8 cellular contexts compared by ENCODE assay signal in the genomic region with DNA sequence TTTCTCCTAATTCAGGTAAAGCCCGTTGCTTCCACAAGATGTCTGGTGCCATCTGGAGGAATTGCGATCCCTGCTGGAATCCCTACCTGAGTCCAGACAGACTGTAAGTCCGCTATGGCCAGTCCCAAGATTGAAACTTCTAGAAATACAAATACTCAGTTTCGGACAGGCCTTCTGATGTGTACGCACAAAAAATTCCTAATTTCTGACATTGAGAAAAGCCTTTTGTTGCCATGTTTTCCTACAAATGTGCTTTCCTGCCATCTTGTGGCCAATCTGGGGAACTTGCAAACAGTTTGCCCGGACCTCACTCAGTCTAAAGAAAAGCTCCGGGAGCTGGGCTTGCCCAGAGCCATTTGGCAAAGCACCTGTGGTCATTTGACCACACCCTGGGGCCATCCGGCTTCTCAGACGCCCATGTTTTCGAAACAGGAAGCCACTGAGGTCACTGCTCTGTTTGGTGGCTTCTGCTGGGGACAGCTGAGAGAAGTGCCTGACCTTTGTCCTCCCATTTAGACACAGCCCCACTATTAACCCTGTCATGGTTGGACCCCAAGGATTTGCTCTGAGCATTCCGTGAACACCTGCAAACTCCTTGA.
A peak's percentile ranks its signal among the peaks of the same experiment; 100 is the strongest.
DNase-seq lines count a peak whose midpoint lies in the region; ATAC-seq and TF ChIP-seq lines count a peak whose summit lies in the region.

No MANE protein-coding gene starts in this region.

- H3K9ac ChIP-seq in SK-N-SH, result no peak overlapping the region

- ATAC-seq in GM23338, result peak; percentile 87

- no peaks in the 10 kb centered on the region for H4K20me1 ChIP-seq in GM23338 (replicated peaks; ENCODE audit: insufficient read depth)
- H4K20me1 ChIP-seq in SK-N-SH (ENCODE audit: insufficient read depth), result no peaks in the 10 kb centered on the region

- H3K9me3 ChIP-seq in MG63, result no peaks in the 10 kb centered on the region
- no peaks in the 10 kb centered on the region for H3K9me3 ChIP-seq in SK-N-SH
- H3K9me3 ChIP-seq in adrenal gland (replicated peaks in 1 of 3), result no peaks in the 10 kb centered on the region

- CTCF ChIA-PET in SK-N-SH (lab: Yijun Ruan, JAX), result interaction anchor here (0.6 to 4.4 kb wide), 55 partner anchors 11 to 824 kb away, joined by 3 to 89 read pairs (median 3); a partner anchor contains a TSS

- 20% methylated on average over 9 of the region's 11 CpGs for WGBS in SK-N-SH (ENCODE audit: low lambda C conversion rate)
- WGBS in adrenal gland, 4 donors, result 16 to 21% (median 18%) methylated on average over 11 of the region's 11 CpGs

- no peak overlapping the region for H3K27ac ChIP-seq in GM23338 (ENCODE audit: low read depth)
- no peak overlapping the region for H3K27ac ChIP-seq in SK-N-SH (ENCODE audit: low read depth in 2 of 2, low read length in 1 of 2)
- no peak overlapping the region for H3K27ac ChIP-seq in adrenal gland

- no peak for TF ChIP-seq EP300 in SK-N-SH (IDR thresholded peaks at IDR 0.05; ENCODE audit: borderline replicate concordance in 1 of 2, low read depth in 1 of 2, low read length in 1 of 2)

- DNase-seq in EL (peak; percentile 73), GM23338 (ENCODE audit: low spot score) (peak; percentile 90), MG63 (peak; percentile 48), SK-N-SH (peak; percentile 77), adrenal gland (peak; percentile 56 to 86 (median 76)), cardiac septum (ENCODE audit: low spot score) (peak; percentile 80), pons (ENCODE audit: low spot score) (peak; percentile 72), KG1 (lab: John Stamatoyannopoulos, UW) (no peak)

- H3K4me3 ChIP-seq in GM23338 (no peak overlapping the region), MG63 (no peak overlapping the region), SK-N-SH (ENCODE audit: low read depth in 2 of 2, low read length in 1 of 2) (peak overlapping the region in 1 of 2 experiments; percentile 22; a peak in 1 of 4 replicates), adrenal gland (no peak overlapping the region)

- no peaks in the 10 kb centered on the region for H3K9me3 Mint-ChIP-seq in GM23338

- peaks cover 4% of the 10 kb centered on the region; the same call in 1 of the 2 replicates for H3K4me1 ChIP-seq in GM23338 (ENCODE audit: insufficient read depth)
- peaks cover 0 to 8% of the 10 kb centered on the region in 2 experiments; a peak in 1 of 4 replicates for H3K4me1 ChIP-seq in SK-N-SH (ENCODE audit: control insufficient read depth in 1 of 2, insufficient read depth in 2 of 2, low read depth in 1 of 2, low read length in 1 of 2)
- peaks cover 0 to 3% of the 10 kb centered on the region in 2 donors for H3K4me1 ChIP-seq in adrenal gland (replicated peaks in 1 of 2)

- no peak for TF ChIP-seq POLR2A in adrenal gland (IDR thresholded peaks at IDR 0.05)

- H3F3A ChIP-seq in GM23338 (replicated peaks; ENCODE audit: low read depth), result no peaks in the 10 kb centered on the region
- no peaks in the 10 kb centered on the region for H3F3A ChIP-seq in SK-N-SH (replicated peaks; ENCODE audit: insufficient read depth)

- peaks cover 24% of the 10 kb centered on the region for H3K4me1 Mint-ChIP-seq in GM23338

- no peak overlapping the region; the same call in 2 of the 3 replicates for H3K4me3 Mint-ChIP-seq in GM23338

- H3K36me3 ChIP-seq in GM23338 (ENCODE audit: insufficient read depth) (no peaks in the 10 kb centered on the region), MG63 (no peaks in the 10 kb centered on the region), SK-N-SH (replicated peaks in 1 of 2; ENCODE audit: control insufficient read depth in 1 of 2, insufficient read depth in 2 of 2, low read length in 1 of 2) (no peaks in the 10 kb centered on the region), adrenal gland (replicated peaks in 1 of 2) (no peaks in the 10 kb centered on the region)

- POLR2A ChIA-PET in SK-N-SH (lab: Yijun Ruan, JAX), result no interaction called here

- H3K9me2 ChIP-seq in GM23338 (ENCODE audit: insufficient read depth) (0 out of 2 replicates have a peak, but pooled peaks cover 3% of the 10 kb centered on the region), SK-N-SH (no peaks in the 10 kb centered on the region)

- peaks cover 2% of the 10 kb centered on the region for H3K27me3 Mint-ChIP-seq in GM23338 (ENCODE audit: insufficient read depth, low read depth, poor library complexity)

- H3K27me3 ChIP-seq in GM23338 (ENCODE audit: insufficient read depth) (no peaks in the 10 kb centered on the region), MG63 (no peaks in the 10 kb centered on the region), SK-N-SH (ENCODE audit: insufficient read depth) (no peaks in the 10 kb centered on the region; the same call in 1 of the 2 replicates), adrenal gland (no peaks in the 10 kb centered on the region)

- no peak overlapping the region for H3K27ac Mint-ChIP-seq in GM23338

- H3K4me2 ChIP-seq in GM23338 (no peak overlapping the region), SK-N-SH (0 out of 2 replicates have a peak overlapping the region, but pooled peaks have one; percentile 37)

- intact Hi-C loops in adrenal gland (cut with DNase I), result loop anchor here in 1 of 2 donors (10.0 kb wide), 1 partner anchor 818 kb away; no protein-coding TSS in a partner anchor
- intact Hi-C loops in cardiac septum (cut with DNase I), result loop anchor here (2.0 to 5.0 kb wide), 3 partner anchors 169 to 531 kb away; a partner anchor contains a TSS

- no peaks in the 10 kb centered on the region for H3K36me3 Mint-ChIP-seq in GM23338 (ENCODE audit: low read depth)

- TF ChIP-seq CTCF in GM23338 (conservative IDR thresholded peaks at IDR 0.05; ENCODE audit: low read depth in 2 of 2) (peak; percentile 68 to 96), SK-N-SH (IDR thresholded peaks at IDR 0.05) (peak; percentile 89), adrenal gland (IDR thresholded peaks at IDR 0.05) (peak; percentile 77 to 88 (median 82))

- peak; percentile 85 for TF ChIP-seq RAD21 in SK-N-SH (IDR thresholded peaks at IDR 0.05; ENCODE audit: low read length)

- H3K79me2 ChIP-seq in GM23338 (replicated peaks; ENCODE audit: insufficient read depth) (no peaks in the 10 kb centered on the region), SK-N-SH (ENCODE audit: insufficient read depth) (no peaks in the 10 kb centered on the region)

- H2AFZ ChIP-seq in GM23338 (no peak overlapping the region), SK-N-SH (ENCODE audit: low read depth) (peak overlapping the region; percentile 74)

TF ChIP-seq in GM23338, 12 proteins besides CTCF, POLR2A, EP300 and RAD21 (continues in another document):
- TF ChIP-seq STAT1 (IDR thresholded peaks at IDR 0.05; ENCODE audit: unreplicated experiment) (no peak), CREB1 (CRISPR knock-in tag; IDR thresholded peaks at IDR 0.05; ENCODE audit: low read depth) (no peak)
- TF ChIP-seq, protein P1, sequence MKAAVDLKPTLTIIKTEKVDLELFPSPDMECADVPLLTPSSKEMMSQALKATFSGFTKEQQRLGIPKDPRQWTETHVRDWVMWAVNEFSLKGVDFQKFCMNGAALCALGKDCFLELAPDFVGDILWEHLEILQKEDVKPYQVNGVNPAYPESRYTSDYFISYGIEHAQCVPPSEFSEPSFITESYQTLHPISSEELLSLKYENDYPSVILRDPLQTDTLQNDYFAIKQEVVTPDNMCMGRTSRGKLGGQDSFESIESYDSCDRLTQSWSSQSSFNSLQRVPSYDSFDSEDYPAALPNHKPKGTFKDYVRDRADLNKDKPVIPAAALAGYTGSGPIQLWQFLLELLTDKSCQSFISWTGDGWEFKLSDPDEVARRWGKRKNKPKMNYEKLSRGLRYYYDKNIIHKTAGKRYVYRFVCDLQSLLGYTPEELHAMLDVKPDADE (IDR thresholded peaks at IDR 0.05), result no peak

TF ChIP-seq in SK-N-SH, 30 proteins besides CTCF, POLR2A, EP300 and RAD21 (continues in another document):
- TF ChIP-seq RFX5 (IDR thresholded peaks at IDR 0.05; ENCODE audit: low read length) (peak; percentile 53; the same call in 1 of the 2 replicates), ELF1 (IDR thresholded peaks at IDR 0.05) (no peak), NFIC (IDR thresholded peaks at IDR 0.05; ENCODE audit: borderline replicate concordance) (no peak), NRF1 (IDR thresholded peaks at IDR 0.05; ENCODE audit: low read depth, low read length) (0 out of 2 replicates have a peak, but pooled peaks have one; percentile 25), JUND (IDR thresholded peaks at IDR 0.05) (no peak), MEF2A (IDR thresholded peaks at IDR 0.05; ENCODE audit: borderline replicate concordance, low read depth) (no peak), EZH2phosphoT487 (IDR thresholded peaks at IDR 0.05; ENCODE audit: borderline replicate concordance, low read depth) (no peak), SIN3A (IDR thresholded peaks at IDR 0.05; ENCODE audit: borderline replicate concordance, low read depth, low read length) (no peak), POLR2AphosphoS5 (IDR thresholded peaks at IDR 0.05; ENCODE audit: low read depth, low read length) (no peak), GATA2 (CRISPR knock-in tag; IDR thresholded peaks at IDR 0.05) (no peak), FOXJ3 (CRISPR knock-in tag; IDR thresholded peaks at IDR 0.05) (no peak), RXRA (IDR thresholded peaks at IDR 0.05; ENCODE audit: borderline replicate concordance, low read depth) (no peak), FOSL2 (IDR thresholded peaks at IDR 0.05; ENCODE audit: borderline replicate concordance, low read depth) (no peak), TAF1 (IDR thresholded peaks at IDR 0.05; ENCODE audit: borderline replicate concordance, low read depth, low read length) (no peak)
- TF ChIP-seq, protein P2, sequence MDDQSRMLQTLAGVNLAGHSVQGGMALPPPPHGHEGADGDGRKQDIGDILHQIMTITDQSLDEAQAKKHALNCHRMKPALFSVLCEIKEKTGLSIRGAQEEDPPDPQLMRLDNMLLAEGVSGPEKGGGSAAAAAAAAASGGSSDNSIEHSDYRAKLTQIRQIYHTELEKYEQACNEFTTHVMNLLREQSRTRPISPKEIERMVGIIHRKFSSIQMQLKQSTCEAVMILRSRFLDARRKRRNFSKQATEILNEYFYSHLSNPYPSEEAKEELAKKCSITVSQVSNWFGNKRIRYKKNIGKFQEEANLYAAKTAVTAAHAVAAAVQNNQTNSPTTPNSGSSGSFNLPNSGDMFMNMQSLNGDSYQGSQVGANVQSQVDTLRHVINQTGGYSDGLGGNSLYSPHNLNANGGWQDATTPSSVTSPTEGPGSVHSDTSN (IDR thresholded peaks at IDR 0.05), result no peak
